ENCODE assay signal across 28 cellular contexts in the genomic region with DNA sequence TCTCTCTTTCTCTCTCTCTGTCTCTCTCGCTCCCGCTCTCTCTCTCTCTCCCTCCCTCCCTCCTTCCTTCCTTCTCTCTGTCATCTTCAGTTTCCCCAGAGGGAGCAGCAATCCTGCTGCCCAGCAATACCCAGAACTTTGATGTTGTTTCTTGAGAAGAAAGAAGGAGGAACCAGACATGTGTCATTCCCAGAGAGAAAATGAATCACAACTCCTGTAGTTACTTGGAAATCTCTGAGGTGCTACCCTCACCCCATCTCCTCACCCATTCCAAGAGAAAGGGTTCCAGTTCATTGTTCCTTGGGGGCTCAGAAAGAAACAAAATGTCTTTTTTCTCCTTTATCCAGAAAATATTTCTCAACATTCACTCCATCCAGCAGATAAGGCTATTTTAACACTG.
DNase-seq lines count a peak whose midpoint lies in the region; ATAC-seq and TF ChIP-seq lines count a peak whose summit lies in the region.
"Had no signal": no experiment of that assay in that cellular context is flagged by ENCODE, and none has a peak within 500 bp of the region (broad histone marks: within the 10 kb centered on the region; RNA-seq: fewer than 3 reads in every experiment).

No MANE protein-coding gene starts in this region.

- intact Hi-C loops in MCF 10A (cut with micrococcal nuclease), result no loop called here

- no peak overlapping the region for H3K4me3 ChIP-seq in epithelial cell of esophagus (ENCODE audit: low read length)
- H3K4me3 ChIP-seq: A549, GM12878, HAP-1, left lung, prostate gland had no signal

- CTCF ChIA-PET in MCF 10A (lab: Yijun Ruan, JAX), result interaction anchor here (1.0 kb wide), 1 partner anchor 232 kb away, joined by 3 read pairs; no protein-coding TSS in a partner anchor

- H3K4me1 Mint-ChIP-seq in stimulated activated naive CD8-positive, alpha-beta T cell treated with anti-CD3 and anti-CD28 coated beads, Interleukin-15, amount 100 ng/mL, for 72 hours, result peaks cover 23% of the 10 kb centered on the region
- H3K4me1 Mint-ChIP-seq in nephron (peaks cover 81% of the 10 kb centered on the region), MCF 10A (ENCODE audit: insufficient read depth, unreplicated experiment) (no peaks in the 10 kb centered on the region)
- H3K4me1 Mint-ChIP-seq: naive B cell; stimulated activated naive B cell treated with anti-CD40 and anti-IgM and Interleukin-4, amounts not matched to agents 10 μg/mL and 1 μg/mL and 100 μg/mL, for 72 hours had no signal

- peak overlapping the region; percentile 41 to 69 for H3K27ac Mint-ChIP-seq in stimulated activated naive CD8-positive, alpha-beta T cell treated with anti-CD3 and anti-CD28 coated beads, Interleukin-15, amount 100 ng/mL, for 72 hours
- peak overlapping the region; percentile 87 to 96 (median 93) for H3K27ac Mint-ChIP-seq in nephron
- no peak overlapping the region for H3K27ac Mint-ChIP-seq in MCF 10A (ENCODE audit: low read depth, unreplicated experiment)
- H3K27ac Mint-ChIP-seq: activated CD4-positive, alpha-beta memory T cell treated with anti-CD3 and anti-CD28 coated beads for 36 hours; naive B cell; stimulated activated naive B cell treated with anti-CD40 and anti-IgM and Interleukin-4, amounts not matched to agents 10 μg/mL and 1 μg/mL and 100 μg/mL, for 72 hours had no signal

- no peaks in the 10 kb centered on the region for H3K9me3 Mint-ChIP-seq in stimulated activated naive CD8-positive, alpha-beta T cell treated with anti-CD3 and anti-CD28 coated beads, Interleukin-15, amount 100 ng/mL, for 72 hours
- H3K9me3 Mint-ChIP-seq in nephron (no peaks in the 10 kb centered on the region), MCF 10A (ENCODE audit: unreplicated experiment) (no peaks in the 10 kb centered on the region)
- H3K9me3 Mint-ChIP-seq: activated CD4-positive, alpha-beta memory T cell treated with anti-CD3 and anti-CD28 coated beads for 36 hours; stimulated activated naive B cell treated with anti-CD40 and anti-IgM and Interleukin-4, amounts not matched to agents 10 μg/mL and 1 μg/mL and 100 μg/mL, for 72 hours had no signal

- ATAC-seq in stimulated activated naive CD8-positive, alpha-beta T cell treated with anti-CD3 and anti-CD28 coated beads, Interleukin-15, amount 100 ng/mL, for 72 hours, result no peak
- ATAC-seq in stimulated activated naive CD8-positive, alpha-beta T cell treated with anti-CD3 and anti-CD28 coated beads, Interleukin-15, Interleukin-2, amounts not matched to agents 100 U/mL and 50 U/mL, for 24 hours, result no peak
- no peak for ATAC-seq in GM18858 (IDR thresholded peaks at IDR 0.05; ENCODE audit: unreplicated experiment)
- ATAC-seq: GM12878; HepG2; left lung; stimulated activated naive B cell treated with anti-CD40 and anti-IgM and Interleukin-4, amounts not matched to agents 10 μg/mL and 1 μg/mL and 100 μg/mL, for 72 hours had no signal

- no peak for TF ChIP-seq CTCF in epithelial cell of esophagus (IDR thresholded peaks at IDR 0.05; ENCODE audit: insufficient read depth, low read depth, low read length, missing control alignments)
- TF ChIP-seq CTCF in nephron (IDR thresholded peaks at IDR 0.05; ENCODE audit: unreplicated experiment in 3 of 3), result no peak
- no peak for TF ChIP-seq CTCF in MCF 10A (IDR thresholded peaks at IDR 0.05; ENCODE audit: unreplicated experiment)

- H3K36me3 Mint-ChIP-seq in nephron (ENCODE audit: low read depth), result no peaks in the 10 kb centered on the region
- no peaks in the 10 kb centered on the region for H3K36me3 Mint-ChIP-seq in MCF 10A (ENCODE audit: insufficient read depth, unreplicated experiment)
- H3K36me3 Mint-ChIP-seq: stimulated activated naive B cell treated with anti-CD40 and anti-IgM and Interleukin-4, amounts not matched to agents 10 μg/mL and 1 μg/mL and 100 μg/mL, for 72 hours had no signal

- no TSS peak for BruUV-seq in MCF 10A (replicated peaks; lab: Mats Ljungman, UMichigan)

- no peak overlapping the region for H3K4me3 Mint-ChIP-seq in stimulated activated naive CD8-positive, alpha-beta T cell treated with anti-CD3 and anti-CD28 coated beads, Interleukin-15, amount 100 ng/mL, for 72 hours
- H3K4me3 Mint-ChIP-seq in nephron (peak overlapping the region in 1 of 3 experiments; percentile 19), MCF 10A (ENCODE audit: unreplicated experiment) (no peak overlapping the region)
- H3K4me3 Mint-ChIP-seq: activated CD4-positive, alpha-beta memory T cell treated with anti-CD3 and anti-CD28 coated beads for 36 hours; naive B cell; stimulated activated naive B cell treated with anti-CD40 and anti-IgM and Interleukin-4, amounts not matched to agents 10 μg/mL and 1 μg/mL and 100 μg/mL, for 72 hours had no signal

- no peak overlapping the region for H3K27ac ChIP-seq in caudate nucleus (ENCODE audit: low read depth, low read length)
- H3K27ac ChIP-seq: A549, brain microvascular endothelial cell, left lung, prostate gland had no signal

- POLR2A ChIA-PET in MCF 10A (lab: Yijun Ruan, JAX), result no interaction called here

- DNase-seq in stimulated activated naive CD8-positive, alpha-beta T cell treated with anti-CD3 and anti-CD28 coated beads, Interleukin-15, amount 100 ng/mL, for 72 hours, result no peak
- DNase-seq in stimulated activated naive CD8-positive, alpha-beta T cell treated with anti-CD3 and anti-CD28 coated beads, Interleukin-15, Interleukin-2, amounts not matched to agents 100 U/mL and 50 U/mL, for 24 hours, result no peak
- peak; percentile 2 for DNase-seq in epithelial cell of esophagus (ENCODE audit: low read depth)
- DNase-seq in AG08396 (ENCODE audit: low spot score), result no peak
- DNase-seq in caudate nucleus (lab: John Stamatoyannopoulos, UW), result no peak
- DNase-seq in MCF 10A (ENCODE audit: unreplicated experiment), result no peak
- DNase-seq: activated CD4-positive, alpha-beta memory T cell treated with anti-CD3 and anti-CD28 coated beads for 36 hours; activated CD4-positive, CD25-positive, alpha-beta regulatory T cell treated with anti-CD3 and anti-CD28 coated beads, Interleukin-2, amount 50 U/mL, for 72 hours; activated CD8-positive, alpha-beta memory T cell treated with anti-CD3 and anti-CD28 coated beads, Interleukin-2, amount 50 U/mL, for 4 hours; activated naive CD4-positive, alpha-beta T cell treated with Interleukin-2 at 50 U/mL for 16 hours; BE2C; brain microvascular endothelial cell; Kasumi-1; left lung; naive B cell; NCI-H146; NCI-H2107; NCI-H345; NCI-H69; SHP77; stimulated activated naive B cell treated with anti-CD40 and anti-IgM and Interleukin-4, amounts not matched to agents 10 μg/mL and 1 μg/mL and 100 μg/mL, for 72 hours had no signal

- no peaks in the 10 kb centered on the region for H3K27me3 Mint-ChIP-seq in stimulated activated naive CD8-positive, alpha-beta T cell treated with anti-CD3 and anti-CD28 coated beads, Interleukin-15, amount 100 ng/mL, for 72 hours
- H3K27me3 Mint-ChIP-seq in nephron (ENCODE audit: low read depth), result no peaks in the 10 kb centered on the region
- peaks cover 10% of the 10 kb centered on the region for H3K27me3 Mint-ChIP-seq in MCF 10A (ENCODE audit: insufficient read depth, unreplicated experiment)
- H3K27me3 Mint-ChIP-seq: activated CD4-positive, alpha-beta memory T cell treated with anti-CD3 and anti-CD28 coated beads for 36 hours had no signal
